In genomic region chr2:218314764-218315163, GRCh38 we compare ENCODE assay signal across 4 cellular contexts. TPM values are rescaled to one million over a fixed set of nuclear protein-coding genes. Genes with fewer than 3 reads are reported as not detected.
"Had no signal": no experiment of that assay in that cellular context is flagged by ENCODE, and none has a peak within 500 bp of the region (broad histone marks: within the 10 kb centered on the region; RNA-seq: fewer than 3 reads in every experiment).

No MANE protein-coding gene starts in this region.

RNA-seq across cellular contexts. Expression of gene CATIP, which starts 41.9 kb away (rescaled TPM):
- total RNA-seq: Peyer's patch, Right ventricle myocardium inferior, RPMI7951, SJCRH30 had no signal
